ENCODE assay signal across 2 cellular contexts in the genomic region with DNA sequence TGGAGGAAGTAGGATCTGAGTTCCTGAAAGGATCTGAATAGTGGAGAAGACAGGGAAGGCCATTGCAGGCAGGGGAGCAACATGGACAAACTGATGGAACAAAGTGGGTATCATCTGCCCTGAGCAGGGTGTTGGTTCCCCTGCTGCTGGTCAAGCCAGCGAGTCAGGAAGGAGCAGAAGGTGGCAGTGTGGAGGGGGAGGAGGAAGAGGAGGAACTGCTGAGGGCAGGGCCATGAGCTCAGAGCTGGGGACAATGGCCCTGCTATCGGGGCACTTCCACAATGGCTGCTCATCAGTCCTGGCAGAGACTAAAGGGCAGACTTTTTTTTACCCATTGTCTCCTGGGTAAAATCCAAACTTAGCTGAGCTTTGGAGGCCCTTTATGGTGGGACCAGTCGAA.
A peak's percentile ranks its signal among the peaks of the same experiment; 100 is the strongest.
TF ChIP-seq lines count a peak whose summit lies in the region.

No MANE protein-coding gene starts in this region.

TF ChIP-seq in HepG2, 621 proteins besides CTCF, POLR2A, EP300 and RAD21:
- TF ChIP-seq ZNF75D (CRISPR knock-in tag; IDR thresholded peaks at IDR 0.05; ENCODE audit: borderline replicate concordance) (no peak), THAP9 (CRISPR knock-in tag; IDR thresholded peaks at IDR 0.05; ENCODE audit: borderline replicate concordance) (peak; percentile 33; the same call in 1 of the 2 replicates), HOXA3 (CRISPR knock-in tag; IDR thresholded peaks at IDR 0.05) (0 out of 2 replicates have a peak, but pooled peaks have one; percentile 14), STAG1 (CRISPR knock-in tag; IDR thresholded peaks at IDR 0.05) (0 out of 2 replicates have a peak, but pooled peaks have one; percentile 10)
- TF ChIP-seq, protein P1, sequence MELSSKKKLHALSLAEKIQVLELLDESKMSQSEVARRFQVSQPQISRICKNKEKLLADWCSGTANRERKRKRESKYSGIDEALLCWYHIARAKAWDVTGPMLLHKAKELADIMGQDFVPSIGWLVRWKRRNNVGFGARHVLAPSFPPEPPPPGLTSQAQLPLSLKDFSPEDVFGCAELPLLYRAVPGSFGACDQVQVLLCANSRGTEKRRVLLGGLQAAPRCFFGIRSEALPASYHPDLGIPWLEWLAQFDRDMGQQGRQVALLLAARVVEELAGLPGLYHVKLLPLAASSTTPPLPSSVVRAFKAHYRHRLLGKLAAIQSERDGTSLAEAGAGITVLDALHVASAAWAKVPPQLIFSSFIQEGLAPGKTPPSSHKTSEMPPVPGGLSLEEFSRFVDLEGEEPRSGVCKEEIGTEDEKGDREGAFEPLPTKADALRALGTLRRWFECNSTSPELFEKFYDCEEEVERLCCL (CRISPR knock-in tag; IDR thresholded peaks at IDR 0.05; ENCODE audit: borderline replicate concordance): no peak
- TF ChIP-seq, protein P2, sequence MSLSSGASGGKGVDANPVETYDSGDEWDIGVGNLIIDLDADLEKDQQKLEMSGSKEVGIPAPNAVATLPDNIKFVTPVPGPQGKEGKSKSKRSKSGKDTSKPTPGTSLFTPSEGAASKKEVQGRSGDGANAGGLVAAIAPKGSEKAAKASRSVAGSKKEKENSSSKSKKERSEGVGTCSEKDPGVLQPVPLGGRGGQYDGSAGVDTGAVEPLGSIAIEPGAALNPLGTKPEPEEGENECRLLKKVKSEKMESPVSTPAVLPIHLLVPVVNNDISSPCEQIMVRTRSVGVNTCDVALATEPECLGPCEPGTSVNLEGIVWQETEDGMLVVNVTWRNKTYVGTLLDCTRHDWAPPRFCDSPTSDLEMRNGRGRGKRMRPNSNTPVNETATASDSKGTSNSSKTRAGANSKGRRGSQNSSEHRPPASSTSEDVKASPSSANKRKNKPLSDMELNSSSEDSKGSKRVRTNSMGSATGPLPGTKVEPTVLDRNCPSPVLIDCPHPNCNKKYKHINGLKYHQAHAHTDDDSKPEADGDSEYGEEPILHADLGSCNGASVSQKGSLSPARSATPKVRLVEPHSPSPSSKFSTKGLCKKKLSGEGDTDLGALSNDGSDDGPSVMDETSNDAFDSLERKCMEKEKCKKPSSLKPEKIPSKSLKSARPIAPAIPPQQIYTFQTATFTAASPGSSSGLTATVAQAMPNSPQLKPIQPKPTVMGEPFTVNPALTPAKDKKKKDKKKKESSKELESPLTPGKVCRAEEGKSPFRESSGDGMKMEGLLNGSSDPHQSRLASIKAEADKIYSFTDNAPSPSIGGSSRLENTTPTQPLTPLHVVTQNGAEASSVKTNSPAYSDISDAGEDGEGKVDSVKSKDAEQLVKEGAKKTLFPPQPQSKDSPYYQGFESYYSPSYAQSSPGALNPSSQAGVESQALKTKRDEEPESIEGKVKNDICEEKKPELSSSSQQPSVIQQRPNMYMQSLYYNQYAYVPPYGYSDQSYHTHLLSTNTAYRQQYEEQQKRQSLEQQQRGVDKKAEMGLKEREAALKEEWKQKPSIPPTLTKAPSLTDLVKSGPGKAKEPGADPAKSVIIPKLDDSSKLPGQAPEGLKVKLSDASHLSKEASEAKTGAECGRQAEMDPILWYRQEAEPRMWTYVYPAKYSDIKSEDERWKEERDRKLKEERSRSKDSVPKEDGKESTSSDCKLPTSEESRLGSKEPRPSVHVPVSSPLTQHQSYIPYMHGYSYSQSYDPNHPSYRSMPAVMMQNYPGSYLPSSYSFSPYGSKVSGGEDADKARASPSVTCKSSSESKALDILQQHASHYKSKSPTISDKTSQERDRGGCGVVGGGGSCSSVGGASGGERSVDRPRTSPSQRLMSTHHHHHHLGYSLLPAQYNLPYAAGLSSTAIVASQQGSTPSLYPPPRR (CRISPR knock-in tag; IDR thresholded peaks at IDR 0.05; ENCODE audit: borderline replicate concordance): no peak

TF ChIP-seq in H1, 55 proteins besides CTCF, POLR2A, EP300 and RAD21:
- no peak for TF ChIP-seq ASH2L (IDR thresholded peaks at IDR 0.05; ENCODE audit: low read length)
- no peak for TF ChIP-seq GABPA (IDR thresholded peaks at IDR 0.05; ENCODE audit: borderline replicate concordance, insufficient read depth, low read length)
- no peak for TF ChIP-seq EZH2 (IDR thresholded peaks at IDR 0.05; ENCODE audit: low read depth, low read length, severe bottlenecking)
- TF ChIP-seq SAP30 (IDR thresholded peaks at IDR 0.05; ENCODE audit: insufficient read depth, insufficient replicate concordance, low read length): no peak
- TF ChIP-seq JUN (IDR thresholded peaks at IDR 0.05; ENCODE audit: low read depth, low read length): no peak
- TF ChIP-seq EGR1 (IDR thresholded peaks at IDR 0.05; ENCODE audit: borderline replicate concordance, low read depth, low read length): no peak
- TF ChIP-seq ZNF274 (IDR thresholded peaks at IDR 0.05; ENCODE audit: borderline replicate concordance, extremely low read depth, low read length): no peak
- TF ChIP-seq POU5F1 (IDR thresholded peaks at IDR 0.05; ENCODE audit: low read depth, low read length): no peak
- TF ChIP-seq CHD2 (IDR thresholded peaks at IDR 0.05; ENCODE audit: low read length): no peak
- no peak for TF ChIP-seq RFX5 (IDR thresholded peaks at IDR 0.05; ENCODE audit: borderline replicate concordance, low read depth, low read length)
- no peak for TF ChIP-seq SP2 (IDR thresholded peaks at IDR 0.05; ENCODE audit: low read length)
- TF ChIP-seq GTF2F1 (IDR thresholded peaks at IDR 0.05; ENCODE audit: borderline replicate concordance, low read depth, low read length): no peak
- TF ChIP-seq NRF1 (IDR thresholded peaks at IDR 0.05; ENCODE audit: low read depth, low read length): no peak
- no peak for TF ChIP-seq CTBP2 (IDR thresholded peaks at IDR 0.05; ENCODE audit: borderline replicate concordance, insufficient read depth, insufficient read length, low read length)
